In the genomic region with DNA sequence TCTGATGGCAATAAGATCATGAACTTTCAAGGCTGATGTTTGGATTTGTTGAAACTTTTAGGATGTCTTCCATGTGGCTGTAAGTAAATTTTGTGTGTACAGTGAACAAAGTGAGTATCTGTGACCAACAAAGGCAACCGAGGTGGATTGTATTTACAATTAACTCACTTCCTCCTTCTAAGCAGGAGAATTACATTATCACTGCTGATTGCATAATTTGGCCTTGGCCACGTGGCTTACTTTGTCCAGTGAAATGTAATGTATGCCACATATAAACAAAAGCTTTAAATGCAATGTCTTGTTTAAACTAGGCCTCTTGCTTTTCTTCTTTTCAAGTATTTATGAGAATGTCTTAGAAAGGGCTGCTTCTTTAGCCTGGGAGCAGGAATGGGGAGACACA, we compare ENCODE assay signal across 1 cellular context.
TF ChIP-seq lines count a peak whose summit lies in the region.

No MANE protein-coding gene starts in this region.

TF ChIP-seq in GM12878, 131 proteins besides CTCF, POLR2A, EP300 and RAD21 (continued from another document):
- TF ChIP-seq, protein P1, sequence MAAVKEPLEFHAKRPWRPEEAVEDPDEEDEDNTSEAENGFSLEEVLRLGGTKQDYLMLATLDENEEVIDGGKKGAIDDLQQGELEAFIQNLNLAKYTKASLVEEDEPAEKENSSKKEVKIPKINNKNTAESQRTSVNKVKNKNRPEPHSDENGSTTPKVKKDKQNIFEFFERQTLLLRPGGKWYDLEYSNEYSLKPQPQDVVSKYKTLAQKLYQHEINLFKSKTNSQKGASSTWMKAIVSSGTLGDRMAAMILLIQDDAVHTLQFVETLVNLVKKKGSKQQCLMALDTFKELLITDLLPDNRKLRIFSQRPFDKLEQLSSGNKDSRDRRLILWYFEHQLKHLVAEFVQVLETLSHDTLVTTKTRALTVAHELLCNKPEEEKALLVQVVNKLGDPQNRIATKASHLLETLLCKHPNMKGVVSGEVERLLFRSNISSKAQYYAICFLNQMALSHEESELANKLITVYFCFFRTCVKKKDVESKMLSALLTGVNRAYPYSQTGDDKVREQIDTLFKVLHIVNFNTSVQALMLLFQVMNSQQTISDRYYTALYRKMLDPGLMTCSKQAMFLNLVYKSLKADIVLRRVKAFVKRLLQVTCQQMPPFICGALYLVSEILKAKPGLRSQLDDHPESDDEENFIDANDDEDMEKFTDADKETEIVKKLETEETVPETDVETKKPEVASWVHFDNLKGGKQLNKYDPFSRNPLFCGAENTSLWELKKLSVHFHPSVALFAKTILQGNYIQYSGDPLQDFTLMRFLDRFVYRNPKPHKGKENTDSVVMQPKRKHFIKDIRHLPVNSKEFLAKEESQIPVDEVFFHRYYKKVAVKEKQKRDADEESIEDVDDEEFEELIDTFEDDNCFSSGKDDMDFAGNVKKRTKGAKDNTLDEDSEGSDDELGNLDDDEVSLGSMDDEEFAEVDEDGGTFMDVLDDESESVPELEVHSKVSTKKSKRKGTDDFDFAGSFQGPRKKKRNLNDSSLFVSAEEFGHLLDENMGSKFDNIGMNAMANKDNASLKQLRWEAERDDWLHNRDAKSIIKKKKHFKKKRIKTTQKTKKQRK (IDR thresholded peaks at IDR 0.05; ENCODE audit: low read depth, low read length) = no peak
- TF ChIP-seq YY1 (IDR thresholded peaks at IDR 0.05; ENCODE audit: low read depth, low read length) (no peak), GABPA (IDR thresholded peaks at IDR 0.05; ENCODE audit: low read depth) (no peak), SRF (IDR thresholded peaks at IDR 0.05; ENCODE audit: low read depth in 2 of 2, low read length in 2 of 2) (no peak), DPF2 (IDR thresholded peaks at IDR 0.05) (no peak), PAX8 (IDR thresholded peaks at IDR 0.05) (no peak), ZBED1 (IDR thresholded peaks at IDR 0.05; ENCODE audit: borderline replicate concordance) (no peak)
- TF ChIP-seq, protein P2, sequence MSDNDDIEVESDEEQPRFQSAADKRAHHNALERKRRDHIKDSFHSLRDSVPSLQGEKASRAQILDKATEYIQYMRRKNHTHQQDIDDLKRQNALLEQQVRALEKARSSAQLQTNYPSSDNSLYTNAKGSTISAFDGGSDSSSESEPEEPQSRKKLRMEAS (IDR thresholded peaks at IDR 0.05; ENCODE audit: low read depth, low read length) = no peak
TF ChIP-seq in GM12878: peak in this region for 0.
